In the genomic region with DNA sequence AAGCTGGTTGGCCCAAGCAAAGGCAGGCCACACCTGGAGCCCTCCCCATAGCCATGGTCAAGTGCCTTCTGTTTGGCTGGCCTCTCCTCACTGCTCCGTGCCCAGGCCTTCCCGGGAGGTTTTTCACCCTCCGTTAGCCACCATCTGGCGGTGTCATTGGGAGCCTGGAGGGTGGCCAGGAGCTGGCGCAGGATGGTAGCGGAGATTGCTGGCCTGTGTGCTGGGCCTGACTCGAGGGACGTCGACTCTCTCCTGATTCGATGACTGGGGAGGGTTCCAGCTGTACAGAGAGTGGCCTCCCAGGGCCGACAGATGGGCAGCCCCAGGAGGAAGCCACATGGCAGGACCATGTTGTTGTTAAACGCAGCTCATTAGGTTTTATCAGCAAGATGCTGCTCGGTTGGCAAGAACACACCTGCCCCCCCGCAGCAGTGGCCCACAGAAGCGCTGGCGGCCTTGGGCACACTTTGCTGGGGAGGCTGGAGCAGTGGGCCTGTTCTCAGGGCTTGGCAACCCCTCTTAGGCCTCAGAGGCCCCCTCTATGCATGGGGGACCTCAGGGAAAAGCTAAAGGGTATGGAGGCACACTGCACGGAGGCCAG, we compare ENCODE assay signal across 13 cellular contexts.
DNase-seq lines count a peak whose midpoint lies in the region; ATAC-seq and TF ChIP-seq lines count a peak whose summit lies in the region.
"Had no signal": no experiment of that assay in that cellular context is flagged by ENCODE, and none has a peak within 500 bp of the region (broad histone marks: within the 10 kb centered on the region; RNA-seq: fewer than 3 reads in every experiment).

No MANE protein-coding gene starts in this region.

- intact Hi-C loops in gastrocnemius medialis (cut with DNase I; ENCODE audit: low total_unique reads), result no loop called here

- H3K36me3 Mint-ChIP-seq in activated naive CD4-positive, alpha-beta T cell treated with anti-CD3 and anti-CD28 coated beads, Interleukin-2, amount 10 ng/mL, durations not matched to agents 7 days and 5 days, result no peaks in the 10 kb centered on the region

- TF ChIP-seq CTCF in gastrocnemius medialis (IDR thresholded peaks at IDR 0.05 in 4 of 5, conservative IDR thresholded peaks at IDR 0.05 in 1 of 5) (no peak), MM.1S (IDR thresholded peaks at IDR 0.05; ENCODE audit: low read length) (no peak)

- H3K27me3 Mint-ChIP-seq in activated naive CD4-positive, alpha-beta T cell treated with anti-CD3 and anti-CD28 coated beads, Interleukin-2, amount 10 ng/mL, durations not matched to agents 7 days and 5 days, result no peaks in the 10 kb centered on the region

- CTCF ChIA-PET in activated naive CD4-positive, alpha-beta T cell treated with anti-CD3 and anti-CD28 coated beads, Interleukin-2, amount 10 ng/mL, durations not matched to agents 7 days and 5 days (lab: Charles Lee), result no interaction called here

- H3K4me3 Mint-ChIP-seq in activated naive CD4-positive, alpha-beta T cell treated with anti-CD3 and anti-CD28 coated beads, Interleukin-2, amount 10 ng/mL, durations not matched to agents 7 days and 5 days, result no peak overlapping the region
- H3K4me3 Mint-ChIP-seq: activated CD4-positive, alpha-beta memory T cell treated with anti-CD3 and anti-CD28 coated beads, Interleukin-2, amount 10 ng/mL, durations not matched to agents 7 days and 5 days; CD4-positive, alpha-beta T cell; nephron had no signal

- in situ Hi-C loops in gastrocnemius medialis (cut with MboI; ENCODE audit: low sequenced_read_pairs in 4 of 4), result loop anchor here in 1 of 4 donors (25.0 kb wide), 1 partner anchor 256 kb away; no protein-coding TSS in a partner anchor

- H3K4me3 ChIP-seq in gastrocnemius medialis, result no peak overlapping the region
- no peak overlapping the region for H3K4me3 ChIP-seq in MM.1S (ENCODE audit: low read length)

- no peaks in the 10 kb centered on the region for H3F3A ChIP-seq in MM.1S (ENCODE audit: insufficient read depth, low read length)

- no peak overlapping the region for H2AFZ ChIP-seq in MM.1S (ENCODE audit: low read length)

- peak; percentile 97 for DNase-seq in NCI-H446 treated with DMSO at 0.1 percent for 48 hours (lab: John Stamatoyannopoulos, UW)
- DNase-seq in globus pallidus (ENCODE audit: low spot score), result peak; percentile 47
- peak in 1 of 2 donors; percentile 34 for DNase-seq in gastrocnemius medialis
- DNase-seq in MM.1S, result no peak
- DNase-seq in activated naive CD4-positive, alpha-beta T cell treated with anti-CD3 and anti-CD28 coated beads, Interleukin-2, amount 10 ng/mL, durations not matched to agents 7 days and 5 days, result no peak
- DNase-seq: activated CD4-positive, alpha-beta memory T cell treated with anti-CD3 and anti-CD28 coated beads, Interleukin-2, amount 10 ng/mL, durations not matched to agents 7 days and 5 days; CD4-positive, alpha-beta T cell; left cardiac atrium; SIG-M5 had no signal

- peak; percentile 64 to 65 for ATAC-seq in gastrocnemius medialis
- ATAC-seq in GM18511 (IDR thresholded peaks at IDR 0.05; ENCODE audit: unreplicated experiment), result no peak

- H3K36me3 ChIP-seq in gastrocnemius medialis (no peaks in the 10 kb centered on the region), MM.1S (replicated peaks; ENCODE audit: insufficient read depth, low read length) (no peaks in the 10 kb centered on the region)

- H3K9ac ChIP-seq in MM.1S (ENCODE audit: low read length), result no peak overlapping the region

- TF ChIP-seq POLR2A in gastrocnemius medialis (IDR thresholded peaks at IDR 0.05), result no peak

- H3K9me3 Mint-ChIP-seq in activated naive CD4-positive, alpha-beta T cell treated with anti-CD3 and anti-CD28 coated beads, Interleukin-2, amount 10 ng/mL, durations not matched to agents 7 days and 5 days, result no peaks in the 10 kb centered on the region
- H3K9me3 Mint-ChIP-seq: activated CD4-positive, alpha-beta memory T cell treated with anti-CD3 and anti-CD28 coated beads, Interleukin-2, amount 10 ng/mL, durations not matched to agents 7 days and 5 days; CD4-positive, alpha-beta T cell; nephron had no signal

- no peak overlapping the region for H3K4me2 ChIP-seq in MM.1S (ENCODE audit: low read depth, low read length)

- no peaks in the 10 kb centered on the region for H4K20me1 ChIP-seq in MM.1S (ENCODE audit: insufficient read depth, low read length)

- no peaks in the 10 kb centered on the region for H3K79me2 ChIP-seq in MM.1S (ENCODE audit: low read length)

- H3K27ac Mint-ChIP-seq in activated naive CD4-positive, alpha-beta T cell treated with anti-CD3 and anti-CD28 coated beads, Interleukin-2, amount 10 ng/mL, durations not matched to agents 7 days and 5 days, result no peak overlapping the region
- H3K27ac Mint-ChIP-seq: activated CD4-positive, alpha-beta memory T cell treated with anti-CD3 and anti-CD28 coated beads, Interleukin-2, amount 10 ng/mL, durations not matched to agents 7 days and 5 days; CD4-positive, alpha-beta T cell; nephron had no signal

- H3K27ac ChIP-seq in gastrocnemius medialis, result peak overlapping the region in 3 of 4 donors; percentile 8 to 49 (median 13)
- no peak overlapping the region for H3K27ac ChIP-seq in MM.1S (ENCODE audit: low read length)
- H3K27ac ChIP-seq: HL-60 had no signal

- H3K4me1 Mint-ChIP-seq in activated naive CD4-positive, alpha-beta T cell treated with anti-CD3 and anti-CD28 coated beads, Interleukin-2, amount 10 ng/mL, durations not matched to agents 7 days and 5 days, result no peaks in the 10 kb centered on the region
- H3K4me1 Mint-ChIP-seq: activated CD4-positive, alpha-beta memory T cell treated with anti-CD3 and anti-CD28 coated beads, Interleukin-2, amount 10 ng/mL, durations not matched to agents 7 days and 5 days had no signal

- H3K4me1 ChIP-seq in gastrocnemius medialis (no peaks in the 10 kb centered on the region), MM.1S (ENCODE audit: low read length) (no peaks in the 10 kb centered on the region)

- H3K9me3 ChIP-seq in gastrocnemius medialis (no peaks in the 10 kb centered on the region), MM.1S (replicated peaks; ENCODE audit: insufficient read depth, low read length) (no peaks in the 10 kb centered on the region)

- peak; percentile 2; the same call in 1 of the 2 replicates for TF ChIP-seq RAD21 in Ishikawa (IDR thresholded peaks at IDR 0.05; ENCODE audit: low read depth)

- no peaks in the 10 kb centered on the region for H3K9me2 ChIP-seq in MM.1S (replicated peaks; ENCODE audit: insufficient read depth, low read length)

- no peaks in the 10 kb centered on the region for H3K27me3 ChIP-seq in gastrocnemius medialis
- no peaks in the 10 kb centered on the region for H3K27me3 ChIP-seq in MM.1S (replicated peaks; ENCODE audit: insufficient read depth, low read length)

- TF ChIP-seq EP300 in Ishikawa (IDR thresholded peaks at IDR 0.05; ENCODE audit: borderline replicate concordance), result peak; percentile 46; the same call in 1 of the 2 replicates

TF ChIP-seq in Ishikawa, 13 proteins besides CTCF, POLR2A, EP300 and RAD21:
- TF ChIP-seq, protein P1, sequence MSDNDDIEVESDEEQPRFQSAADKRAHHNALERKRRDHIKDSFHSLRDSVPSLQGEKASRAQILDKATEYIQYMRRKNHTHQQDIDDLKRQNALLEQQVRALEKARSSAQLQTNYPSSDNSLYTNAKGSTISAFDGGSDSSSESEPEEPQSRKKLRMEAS (IDR thresholded peaks at IDR 0.05), result peak; percentile 87
- TF ChIP-seq, protein P2, sequence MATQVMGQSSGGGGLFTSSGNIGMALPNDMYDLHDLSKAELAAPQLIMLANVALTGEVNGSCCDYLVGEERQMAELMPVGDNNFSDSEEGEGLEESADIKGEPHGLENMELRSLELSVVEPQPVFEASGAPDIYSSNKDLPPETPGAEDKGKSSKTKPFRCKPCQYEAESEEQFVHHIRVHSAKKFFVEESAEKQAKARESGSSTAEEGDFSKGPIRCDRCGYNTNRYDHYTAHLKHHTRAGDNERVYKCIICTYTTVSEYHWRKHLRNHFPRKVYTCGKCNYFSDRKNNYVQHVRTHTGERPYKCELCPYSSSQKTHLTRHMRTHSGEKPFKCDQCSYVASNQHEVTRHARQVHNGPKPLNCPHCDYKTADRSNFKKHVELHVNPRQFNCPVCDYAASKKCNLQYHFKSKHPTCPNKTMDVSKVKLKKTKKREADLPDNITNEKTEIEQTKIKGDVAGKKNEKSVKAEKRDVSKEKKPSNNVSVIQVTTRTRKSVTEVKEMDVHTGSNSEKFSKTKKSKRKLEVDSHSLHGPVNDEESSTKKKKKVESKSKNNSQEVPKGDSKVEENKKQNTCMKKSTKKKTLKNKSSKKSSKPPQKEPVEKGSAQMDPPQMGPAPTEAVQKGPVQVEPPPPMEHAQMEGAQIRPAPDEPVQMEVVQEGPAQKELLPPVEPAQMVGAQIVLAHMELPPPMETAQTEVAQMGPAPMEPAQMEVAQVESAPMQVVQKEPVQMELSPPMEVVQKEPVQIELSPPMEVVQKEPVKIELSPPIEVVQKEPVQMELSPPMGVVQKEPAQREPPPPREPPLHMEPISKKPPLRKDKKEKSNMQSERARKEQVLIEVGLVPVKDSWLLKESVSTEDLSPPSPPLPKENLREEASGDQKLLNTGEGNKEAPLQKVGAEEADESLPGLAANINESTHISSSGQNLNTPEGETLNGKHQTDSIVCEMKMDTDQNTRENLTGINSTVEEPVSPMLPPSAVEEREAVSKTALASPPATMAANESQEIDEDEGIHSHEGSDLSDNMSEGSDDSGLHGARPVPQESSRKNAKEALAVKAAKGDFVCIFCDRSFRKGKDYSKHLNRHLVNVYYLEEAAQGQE (IDR thresholded peaks at IDR 0.05; ENCODE audit: low read depth), result no peak
- TF ChIP-seq CREB1 (IDR thresholded peaks at IDR 0.05; ENCODE audit: low read depth), result no peak
- TF ChIP-seq EGR1 (IDR thresholded peaks at IDR 0.05), result no peak
- TF ChIP-seq TEAD4 (IDR thresholded peaks at IDR 0.05), result no peak; the same call in 1 of the 2 replicates
- TF ChIP-seq, protein P3, sequence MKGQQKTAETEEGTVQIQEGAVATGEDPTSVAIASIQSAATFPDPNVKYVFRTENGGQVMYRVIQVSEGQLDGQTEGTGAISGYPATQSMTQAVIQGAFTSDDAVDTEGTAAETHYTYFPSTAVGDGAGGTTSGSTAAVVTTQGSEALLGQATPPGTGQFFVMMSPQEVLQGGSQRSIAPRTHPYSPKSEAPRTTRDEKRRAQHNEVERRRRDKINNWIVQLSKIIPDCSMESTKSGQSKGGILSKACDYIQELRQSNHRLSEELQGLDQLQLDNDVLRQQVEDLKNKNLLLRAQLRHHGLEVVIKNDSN (IDR thresholded peaks at IDR 0.05), result peak; percentile 19; the same call in 1 of the 2 replicates
- TF ChIP-seq NFIC (IDR thresholded peaks at IDR 0.05), result peak; percentile 85
- peak; percentile 91 for TF ChIP-seq TCF12 (IDR thresholded peaks at IDR 0.05; ENCODE audit: low read depth)
- no peak for TF ChIP-seq CEBPB (IDR thresholded peaks at IDR 0.05)
- 0 out of 2 replicates have a peak, but pooled peaks have one; percentile 24 for TF ChIP-seq FOXM1 (IDR thresholded peaks at IDR 0.05; ENCODE audit: borderline replicate concordance, low read depth)
- TF ChIP-seq YY1 (IDR thresholded peaks at IDR 0.05; ENCODE audit: low read depth), result no peak
- no peak for TF ChIP-seq TAF1 (IDR thresholded peaks at IDR 0.05; ENCODE audit: low read depth)
- TF ChIP-seq ZBTB7A (IDR thresholded peaks at IDR 0.05; ENCODE audit: low read depth), result no peak
TF ChIP-seq in Ishikawa: peak in this region for 5.

Comparison
In these comparisons a context has a peak if more than half of its experiments do, and no peak if none do; other contexts are left out.
1. DNase-seq: peak in NCI-H446 treated with DMSO at 0.1 percent for 48 hours (single experiment) and globus pallidus (single experiment); none in MM.1S (single experiment) and activated naive CD4-positive, alpha-beta T cell treated with anti-CD3 and anti-CD28 coated beads, Interleukin-2, amount 10 ng/mL, durations not matched to agents 7 days and 5 days (single experiment).